In the genomic region with DNA sequence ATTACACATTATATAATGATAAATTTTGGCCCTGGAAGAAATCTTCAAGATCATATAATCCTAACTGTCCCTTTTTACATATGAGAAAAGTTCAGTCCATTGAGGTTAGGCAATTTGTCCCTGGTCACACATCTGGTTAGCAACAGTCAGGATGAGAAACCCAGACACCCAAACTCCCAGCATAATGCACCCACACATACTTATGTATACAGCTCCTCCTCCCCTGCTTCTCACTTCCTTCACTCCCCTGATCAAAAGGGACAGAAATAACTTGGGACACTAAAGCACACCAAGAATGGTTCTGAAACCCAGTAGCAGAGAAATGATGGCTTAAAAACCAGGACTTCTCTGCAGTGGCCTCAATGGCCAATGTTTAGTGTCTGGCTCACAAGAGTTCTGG, we compare ENCODE assay signal across 9 cellular contexts. TPM values are rescaled to one million over a fixed set of nuclear protein-coding genes. Genes with fewer than 3 reads are reported as not detected.
DNase-seq lines count a peak whose midpoint lies in the region; ATAC-seq and TF ChIP-seq lines count a peak whose summit lies in the region.
"Had no signal": no experiment of that assay in that cellular context is flagged by ENCODE, and none has a peak within 500 bp of the region (broad histone marks: within the 10 kb centered on the region; RNA-seq: fewer than 3 reads in every experiment).

No MANE protein-coding gene starts in this region.

- H3K4me1 ChIP-seq in right atrium auricular region (peaks cover 0 to 46% of the 10 kb centered on the region in 2 donors), spleen (peaks cover 21 to 79% (median 51%) of the 10 kb centered on the region in 6 donors), GM23338 (ENCODE audit: insufficient read depth) (peaks cover 13% of the 10 kb centered on the region; the same call in 1 of the 2 replicates)

- H3K9me3 Mint-ChIP-seq in activated naive CD8-positive, alpha-beta T cell treated with anti-CD3 and anti-CD28 coated beads, Interleukin-2, amount 10 ng/mL, durations not matched to agents 7 days and 5 days: no peaks in the 10 kb centered on the region
- H3K9me3 Mint-ChIP-seq in GM23338: no peaks in the 10 kb centered on the region

- DNase-seq in activated naive CD8-positive, alpha-beta T cell treated with anti-CD3 and anti-CD28 coated beads, Interleukin-2, amount 10 ng/mL, durations not matched to agents 7 days and 5 days: no peak
- no peak for DNase-seq in right atrium auricular region (ENCODE audit: low spot score)
- DNase-seq in spleen: no peak
- DNase-seq in GM23338 (ENCODE audit: low spot score): no peak
- DNase-seq in activated CD4-positive, alpha-beta T cell treated with anti-CD3 and anti-CD28 coated beads, Interleukin-2, amount 50 U/mL, for 48 hours: no peak
- no peak for DNase-seq in NCI-H2171 treated with DMSO at 0.1 percent for 48 hours (lab: John Stamatoyannopoulos, UW)

- H3K36me3 Mint-ChIP-seq in activated naive CD8-positive, alpha-beta T cell treated with anti-CD3 and anti-CD28 coated beads, Interleukin-2, amount 10 ng/mL, durations not matched to agents 7 days and 5 days: peaks cover 38% of the 10 kb centered on the region
- peaks cover 12% of the 10 kb centered on the region for H3K36me3 Mint-ChIP-seq in GM23338 (ENCODE audit: low read depth)

- ATAC-seq in GM21529 (IDR thresholded peaks at IDR 0.05; ENCODE audit: unreplicated experiment) (peak; percentile 44), GM18867 (IDR thresholded peaks at IDR 0.05; ENCODE audit: unreplicated experiment) (no peak), GM23338 (no peak)
- no peak for ATAC-seq in activated naive CD8-positive, alpha-beta T cell treated with anti-CD3 and anti-CD28 coated beads, Interleukin-2, amount 10 ng/mL, durations not matched to agents 7 days and 5 days (ENCODE audit: low read depth)

- intact Hi-C loops in spleen (cut with DNase I; ENCODE audit: low total_unique reads): no loop called here

- H3K27me3 Mint-ChIP-seq in activated naive CD8-positive, alpha-beta T cell treated with anti-CD3 and anti-CD28 coated beads, Interleukin-2, amount 10 ng/mL, durations not matched to agents 7 days and 5 days: no peaks in the 10 kb centered on the region
- H3K27me3 Mint-ChIP-seq in GM23338 (ENCODE audit: insufficient read depth, low read depth, poor library complexity): peaks cover 5% of the 10 kb centered on the region

- H3K4me3 ChIP-seq in right atrium auricular region (no peak overlapping the region), spleen (peak overlapping the region in 1 of 8 donors; percentile 23), GM23338 (no peak overlapping the region)

- no peak for TF ChIP-seq POLR2A in spleen (IDR thresholded peaks at IDR 0.05)

- H3K27me3 ChIP-seq in right atrium auricular region (no peaks in the 10 kb centered on the region), spleen (replicated peaks in 1 of 7) (no peaks in the 10 kb centered on the region), GM23338 (ENCODE audit: insufficient read depth) (no peaks in the 10 kb centered on the region)

- H4K20me1 ChIP-seq in GM23338 (replicated peaks; ENCODE audit: insufficient read depth): peaks cover 33% of the 10 kb centered on the region

- POLR2A ChIA-PET in activated naive CD8-positive, alpha-beta T cell treated with anti-CD3 and anti-CD28 coated beads, Interleukin-2, amount 10 ng/mL, durations not matched to agents 7 days and 5 days (lab: Charles Lee): interaction anchor here (0.7 kb wide), 1 partner anchor 318 kb away, joined by 4 read pairs; no protein-coding TSS in a partner anchor

- H3F3A ChIP-seq in GM23338 (replicated peaks; ENCODE audit: low read depth): no peaks in the 10 kb centered on the region

- H3K9me2 ChIP-seq in GM23338 (ENCODE audit: insufficient read depth): no peaks in the 10 kb centered on the region

- H3K9me3 ChIP-seq in right atrium auricular region (no peaks in the 10 kb centered on the region), spleen (no peaks in the 10 kb centered on the region)

- H2AFZ ChIP-seq in GM23338: no peak overlapping the region

- H3K79me2 ChIP-seq in GM23338 (replicated peaks; ENCODE audit: insufficient read depth): peaks cover 76% of the 10 kb centered on the region

- peaks cover 7% of the 10 kb centered on the region for H3K36me3 ChIP-seq in right atrium auricular region
- H3K36me3 ChIP-seq in spleen: peaks cover 0 to 38% (median 3%) of the 10 kb centered on the region in 6 donors
- no peaks in the 10 kb centered on the region; the same call in 1 of the 2 replicates for H3K36me3 ChIP-seq in GM23338 (ENCODE audit: insufficient read depth)

- TF ChIP-seq CTCF in right atrium auricular region (IDR thresholded peaks at IDR 0.05) (no peak), spleen (IDR thresholded peaks at IDR 0.05 in 8 of 11, conservative IDR thresholded peaks at IDR 0.05 in 3 of 11) (no peak), GM23338 (conservative IDR thresholded peaks at IDR 0.05; ENCODE audit: low read depth in 2 of 2) (no peak)

- H3K4me1 Mint-ChIP-seq in activated naive CD8-positive, alpha-beta T cell treated with anti-CD3 and anti-CD28 coated beads, Interleukin-2, amount 10 ng/mL, durations not matched to agents 7 days and 5 days: peaks cover 47% of the 10 kb centered on the region
- H3K4me1 Mint-ChIP-seq in GM23338: peaks cover 32% of the 10 kb centered on the region

- H3K4me2 ChIP-seq in GM23338: no peak overlapping the region

- peak overlapping the region; percentile 60 for H3K27ac Mint-ChIP-seq in activated naive CD8-positive, alpha-beta T cell treated with anti-CD3 and anti-CD28 coated beads, Interleukin-2, amount 10 ng/mL, durations not matched to agents 7 days and 5 days
- H3K27ac Mint-ChIP-seq in GM23338: no peak overlapping the region

- peak overlapping the region; percentile 57 to 81 for H3K27ac ChIP-seq in right atrium auricular region
- H3K27ac ChIP-seq in spleen: peak overlapping the region; percentile 76 to 89 (median 82)
- no peak overlapping the region for H3K27ac ChIP-seq in GM23338 (ENCODE audit: low read depth)

- H3K4me3 Mint-ChIP-seq in activated naive CD8-positive, alpha-beta T cell treated with anti-CD3 and anti-CD28 coated beads, Interleukin-2, amount 10 ng/mL, durations not matched to agents 7 days and 5 days: no peak overlapping the region
- H3K4me3 Mint-ChIP-seq in GM23338: no peak overlapping the region

TF ChIP-seq in GM23338, 12 proteins besides CTCF, POLR2A, EP300 and RAD21 (continues in another document):
- no peak for TF ChIP-seq CREB1 (CRISPR knock-in tag; IDR thresholded peaks at IDR 0.05; ENCODE audit: low read depth)
- no peak for TF ChIP-seq ZNF114 (CRISPR knock-in tag; IDR thresholded peaks at IDR 0.05)
- TF ChIP-seq, protein P1, sequence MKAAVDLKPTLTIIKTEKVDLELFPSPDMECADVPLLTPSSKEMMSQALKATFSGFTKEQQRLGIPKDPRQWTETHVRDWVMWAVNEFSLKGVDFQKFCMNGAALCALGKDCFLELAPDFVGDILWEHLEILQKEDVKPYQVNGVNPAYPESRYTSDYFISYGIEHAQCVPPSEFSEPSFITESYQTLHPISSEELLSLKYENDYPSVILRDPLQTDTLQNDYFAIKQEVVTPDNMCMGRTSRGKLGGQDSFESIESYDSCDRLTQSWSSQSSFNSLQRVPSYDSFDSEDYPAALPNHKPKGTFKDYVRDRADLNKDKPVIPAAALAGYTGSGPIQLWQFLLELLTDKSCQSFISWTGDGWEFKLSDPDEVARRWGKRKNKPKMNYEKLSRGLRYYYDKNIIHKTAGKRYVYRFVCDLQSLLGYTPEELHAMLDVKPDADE (IDR thresholded peaks at IDR 0.05): no peak
- TF ChIP-seq NANOG (IDR thresholded peaks at IDR 0.05; ENCODE audit: borderline replicate concordance): no peak
- no peak for TF ChIP-seq POLR2AphosphoS5 (IDR thresholded peaks at IDR 0.05; ENCODE audit: low read depth)

RNA-seq across cellular contexts. Expression of a gene that starts 11.1 kb away (rescaled TPM):
- total RNA-seq in activated naive CD8-positive, alpha-beta T cell treated with anti-CD3 and anti-CD28 coated beads, Interleukin-2, amount 10 ng/mL, durations not matched to agents 7 days and 5 days: 100 to 1,000 TPM; 262 to 263 TPM
- total RNA-seq in right atrium auricular region (100 to 1,000 TPM; 102 to 130 TPM), spleen (100 to 1,000 TPM; 174 to 248 (median 203) TPM)
- polyA plus RNA-seq in spleen (100 to 1,000 TPM in 2 of 3 donors, 10 to 100 TPM in 1; 75.5 to 164 (median 141) TPM), GM23338 (2016; fragmentation: Nextera tagmentation; extraction: Ambion mirVana) (30.4 and 33.2 TPM in 2 replicates)
- total RNA-seq in GM23338 (2014; rRNA removed; shearing (Covaris generic)): 90.5 and 104 TPM in 2 replicates

RNA-seq across cellular contexts. Expression of a gene that starts 11.4 kb away (rescaled TPM):
- total RNA-seq in activated naive CD8-positive, alpha-beta T cell treated with anti-CD3 and anti-CD28 coated beads, Interleukin-2, amount 10 ng/mL, durations not matched to agents 7 days and 5 days: 1 to 10 TPM; 4.3 to 5.1 TPM
- total RNA-seq in right atrium auricular region (1 to 10 TPM; 4.0 to 7.6 TPM), spleen (10 to 100 TPM in 1 of 7 donors, 1 to 10 TPM in 6; 3.3 to 10.0 (median 5.0) TPM)
- polyA plus RNA-seq in spleen (1 to 10 TPM; 2.0 to 2.4 (median 2.2) TPM), GM23338 (2016; fragmentation: Nextera tagmentation; extraction: Ambion mirVana) (4.2 and 4.8 TPM in 2 replicates)
- 3.6 and 4.3 TPM in 2 replicates for total RNA-seq in GM23338 (2014; rRNA removed; shearing (Covaris generic))

RNA-seq across cellular contexts. Expression of a gene that starts 33.9 kb away (rescaled TPM):
- total RNA-seq in activated naive CD8-positive, alpha-beta T cell treated with anti-CD3 and anti-CD28 coated beads, Interleukin-2, amount 10 ng/mL, durations not matched to agents 7 days and 5 days: 10 to 100 TPM; 65.6 to 70.5 TPM
- total RNA-seq in right atrium auricular region (100 to 1,000 TPM; 103 to 117 TPM), spleen (100 to 1,000 TPM in 4 of 7 donors, 10 to 100 TPM in 3; 81.5 to 182 (median 119) TPM)
- polyA plus RNA-seq in spleen (100 to 1,000 TPM in 2 of 3 donors, 10 to 100 TPM in 1; 96.2 to 155 (median 143) TPM), GM23338 (2016; fragmentation: Nextera tagmentation; extraction: Ambion mirVana) (157 and 168 TPM in 2 replicates)
- 106 and 112 TPM in 2 replicates for total RNA-seq in GM23338 (2014; rRNA removed; shearing (Covaris generic))

RNA-seq across cellular contexts. Expression of a gene that starts 36.5 kb away (rescaled TPM):
- total RNA-seq in activated naive CD8-positive, alpha-beta T cell treated with anti-CD3 and anti-CD28 coated beads, Interleukin-2, amount 10 ng/mL, durations not matched to agents 7 days and 5 days: not detected
- total RNA-seq in right atrium auricular region (not detected), spleen (not detected)
- polyA plus RNA-seq in spleen (not detected), GM23338 (2016; fragmentation: Nextera tagmentation; extraction: Ambion mirVana) (not detected in 2 replicates)
- not detected in 2 replicates for total RNA-seq in GM23338 (2014; rRNA removed; shearing (Covaris generic))
- total RNA-seq: occipital lobe had no signal

RNA-seq across cellular contexts. Expression of a gene that starts 43.3 kb away (rescaled TPM):
- 10 to 100 TPM; 49.0 to 52.5 TPM for total RNA-seq in activated naive CD8-positive, alpha-beta T cell treated with anti-CD3 and anti-CD28 coated beads, Interleukin-2, amount 10 ng/mL, durations not matched to agents 7 days and 5 days
- total RNA-seq in right atrium auricular region: 10 to 100 TPM; 26.4 to 30.0 TPM
- total RNA-seq in spleen: 10 to 100 TPM; 16.5 to 33.5 (median 26.3) TPM
- 10 to 100 TPM; 49.4 to 65.6 (median 59.7) TPM for polyA plus RNA-seq in spleen
- total RNA-seq in GM23338 (2014; rRNA removed; shearing (Covaris generic)): 42.3 and 52.1 TPM in 2 replicates
- 110 and 117 TPM in 2 replicates for polyA plus RNA-seq in GM23338 (2016; fragmentation: Nextera tagmentation; extraction: Ambion mirVana)
